In the genomic region with DNA sequence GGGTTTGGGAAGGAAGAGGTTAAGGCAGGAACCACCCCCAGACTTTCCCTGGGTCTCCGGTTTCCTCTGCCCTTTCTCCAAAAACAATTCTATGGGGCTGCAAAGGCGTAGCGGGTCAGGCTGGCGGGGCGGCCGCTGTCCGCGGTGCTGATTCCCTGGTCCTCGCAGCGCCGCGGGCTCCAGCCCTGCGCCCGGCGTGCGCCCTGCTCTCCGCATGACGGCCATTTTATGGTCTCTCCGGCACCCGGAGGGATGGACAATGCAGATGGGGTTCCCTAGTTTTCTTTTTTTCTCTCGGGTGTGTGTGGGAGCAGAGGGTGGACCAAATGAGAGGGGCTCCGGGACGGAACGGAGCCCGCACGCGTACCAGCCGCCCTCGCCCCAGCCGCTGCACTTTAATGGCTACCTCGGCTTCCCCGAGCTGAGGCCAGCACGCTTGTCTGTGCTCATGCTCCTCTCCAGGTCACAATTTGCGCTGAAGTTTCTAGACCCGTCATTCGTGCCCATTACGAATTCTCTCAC, we compare ENCODE assay signal across 1 cellular context.
TF ChIP-seq lines count a peak whose summit lies in the region.

No MANE protein-coding gene starts in this region.

TF ChIP-seq in H1, 55 proteins besides CTCF, POLR2A, EP300 and RAD21 (continued from another document):
- TF ChIP-seq CTBP2 (IDR thresholded peaks at IDR 0.05; ENCODE audit: borderline replicate concordance, insufficient read depth, insufficient read length, low read length) (peak; percentile 30), YY1 (IDR thresholded peaks at IDR 0.05; ENCODE audit: low read depth, low read length) (peak; percentile 95), TAF1 (IDR thresholded peaks at IDR 0.05; ENCODE audit: low read depth, low read length) (peak; percentile 57; the same call in 1 of the 2 replicates), TBP (IDR thresholded peaks at IDR 0.05; ENCODE audit: low read depth, low read length) (no peak), KDM1A (IDR thresholded peaks at IDR 0.05; ENCODE audit: borderline replicate concordance, low read length) (peak; percentile 63; the same call in 1 of the 2 replicates), SP4 (IDR thresholded peaks at IDR 0.05; ENCODE audit: low read length) (no peak), TAF7 (optimal IDR thresholded peaks at IDR 0.05; ENCODE audit: borderline replicate concordance, low read depth, low read length) (peak; percentile 48), BACH1 (IDR thresholded peaks at IDR 0.05; ENCODE audit: low read length) (no peak), CREB1 (IDR thresholded peaks at IDR 0.05) (no peak; the same call in 1 of the 2 replicates), SAP30 (IDR thresholded peaks at IDR 0.05; ENCODE audit: insufficient read depth, insufficient replicate concordance, low read length) (peak; percentile 30), RBBP5 (IDR thresholded peaks at IDR 0.05; ENCODE audit: borderline replicate concordance, low read depth, low read length) (peak; percentile 91), KDM4A (IDR thresholded peaks at IDR 0.05; ENCODE audit: low read depth, low read length, severe bottlenecking) (peak; percentile 92), TEAD4 (IDR thresholded peaks at IDR 0.05; ENCODE audit: low read depth, low read length) (peak; percentile 63; the same call in 1 of the 2 replicates), NRF1 (IDR thresholded peaks at IDR 0.05; ENCODE audit: low read depth, low read length) (no peak), ASH2L (IDR thresholded peaks at IDR 0.05; ENCODE audit: low read length) (peak; percentile 83), RXRA (IDR thresholded peaks at IDR 0.05; ENCODE audit: insufficient read depth, low read depth, low read length) (no peak), POU5F1 (IDR thresholded peaks at IDR 0.05; ENCODE audit: low read depth, low read length) (no peak), JUN (IDR thresholded peaks at IDR 0.05; ENCODE audit: low read depth, low read length) (no peak), CHD1 (IDR thresholded peaks at IDR 0.05; ENCODE audit: low read depth, low read length) (no peak; the same call in 1 of the 2 replicates), CHD2 (IDR thresholded peaks at IDR 0.05; ENCODE audit: low read length) (no peak), GABPA (IDR thresholded peaks at IDR 0.05; ENCODE audit: borderline replicate concordance, insufficient read depth, low read length) (no peak), FOSL1 (IDR thresholded peaks at IDR 0.05; ENCODE audit: insufficient read depth, low read depth, low read length) (no peak), CBX5 (IDR thresholded peaks at IDR 0.05; ENCODE audit: low read depth, low read length) (no peak), GTF2F1 (IDR thresholded peaks at IDR 0.05; ENCODE audit: borderline replicate concordance, low read depth, low read length) (no peak), SIN3A (conservative IDR thresholded peaks at IDR 0.05 in 1 of 2, IDR thresholded peaks at IDR 0.05 in 1 of 2; ENCODE audit: low read depth in 1 of 2, low read length in 2 of 2) (peak; percentile 99), HDAC6 (IDR thresholded peaks at IDR 0.05; ENCODE audit: low read depth, low read length) (no peak), SP1 (IDR thresholded peaks at IDR 0.05; ENCODE audit: low read depth, low read length) (no peak), TCF12 (IDR thresholded peaks at IDR 0.05; ENCODE audit: low read depth, low read length) (no peak), MAFK (IDR thresholded peaks at IDR 0.05; ENCODE audit: low read depth, low read length) (no peak), SUZ12 (IDR thresholded peaks at IDR 0.05; ENCODE audit: low read length) (peak; percentile 28; the same call in 1 of the 2 replicates), PHF8 (conservative IDR thresholded peaks at IDR 0.05; ENCODE audit: low read depth, low read length) (0 out of 2 replicates have a peak, but pooled peaks have one; percentile 34), EZH2 (IDR thresholded peaks at IDR 0.05; ENCODE audit: low read depth, low read length, severe bottlenecking) (peak; percentile 28), KDM5A (IDR thresholded peaks at IDR 0.05; ENCODE audit: low read length) (no peak), CEBPB (IDR thresholded peaks at IDR 0.05; ENCODE audit: low read depth, low read length) (no peak), ZNF274 (IDR thresholded peaks at IDR 0.05; ENCODE audit: borderline replicate concordance, extremely low read depth, low read length) (no peak), HDAC2 (IDR thresholded peaks at IDR 0.05; ENCODE audit: borderline replicate concordance in 1 of 2, low read depth in 2 of 2, low read length in 2 of 2) (peak; percentile 74 to 97; a peak in 3 of 4 replicates), SP2 (IDR thresholded peaks at IDR 0.05; ENCODE audit: low read length) (no peak), JUND (IDR thresholded peaks at IDR 0.05; ENCODE audit: low read length) (no peak), RNF2 (IDR thresholded peaks at IDR 0.05; ENCODE audit: borderline replicate concordance, low read depth, low read length, missing control alignments, poor library complexity, severe bottlenecking) (no peak), RFX5 (IDR thresholded peaks at IDR 0.05; ENCODE audit: borderline replicate concordance, low read depth, low read length) (no peak), POLR2AphosphoS5 (IDR thresholded peaks at IDR 0.05; ENCODE audit: low read depth, low read length) (no peak), BRCA1 (IDR thresholded peaks at IDR 0.05; ENCODE audit: low read depth, low read length) (no peak), EGR1 (IDR thresholded peaks at IDR 0.05; ENCODE audit: borderline replicate concordance, low read depth, low read length) (peak; percentile 78), SRF (IDR thresholded peaks at IDR 0.05; ENCODE audit: low read depth, low read length) (no peak), SIRT6 (IDR thresholded peaks at IDR 0.05; ENCODE audit: low read length) (no peak), CBX8 (IDR thresholded peaks at IDR 0.05; ENCODE audit: borderline replicate concordance, low read depth, low read length) (no peak), SIX5 (IDR thresholded peaks at IDR 0.05; ENCODE audit: low read depth, low read length) (no peak), NANOG (IDR thresholded peaks at IDR 0.05; ENCODE audit: insufficient read depth, low read depth, low read length, poor library complexity, severe bottlenecking) (no peak)
- TF ChIP-seq, protein P1, sequence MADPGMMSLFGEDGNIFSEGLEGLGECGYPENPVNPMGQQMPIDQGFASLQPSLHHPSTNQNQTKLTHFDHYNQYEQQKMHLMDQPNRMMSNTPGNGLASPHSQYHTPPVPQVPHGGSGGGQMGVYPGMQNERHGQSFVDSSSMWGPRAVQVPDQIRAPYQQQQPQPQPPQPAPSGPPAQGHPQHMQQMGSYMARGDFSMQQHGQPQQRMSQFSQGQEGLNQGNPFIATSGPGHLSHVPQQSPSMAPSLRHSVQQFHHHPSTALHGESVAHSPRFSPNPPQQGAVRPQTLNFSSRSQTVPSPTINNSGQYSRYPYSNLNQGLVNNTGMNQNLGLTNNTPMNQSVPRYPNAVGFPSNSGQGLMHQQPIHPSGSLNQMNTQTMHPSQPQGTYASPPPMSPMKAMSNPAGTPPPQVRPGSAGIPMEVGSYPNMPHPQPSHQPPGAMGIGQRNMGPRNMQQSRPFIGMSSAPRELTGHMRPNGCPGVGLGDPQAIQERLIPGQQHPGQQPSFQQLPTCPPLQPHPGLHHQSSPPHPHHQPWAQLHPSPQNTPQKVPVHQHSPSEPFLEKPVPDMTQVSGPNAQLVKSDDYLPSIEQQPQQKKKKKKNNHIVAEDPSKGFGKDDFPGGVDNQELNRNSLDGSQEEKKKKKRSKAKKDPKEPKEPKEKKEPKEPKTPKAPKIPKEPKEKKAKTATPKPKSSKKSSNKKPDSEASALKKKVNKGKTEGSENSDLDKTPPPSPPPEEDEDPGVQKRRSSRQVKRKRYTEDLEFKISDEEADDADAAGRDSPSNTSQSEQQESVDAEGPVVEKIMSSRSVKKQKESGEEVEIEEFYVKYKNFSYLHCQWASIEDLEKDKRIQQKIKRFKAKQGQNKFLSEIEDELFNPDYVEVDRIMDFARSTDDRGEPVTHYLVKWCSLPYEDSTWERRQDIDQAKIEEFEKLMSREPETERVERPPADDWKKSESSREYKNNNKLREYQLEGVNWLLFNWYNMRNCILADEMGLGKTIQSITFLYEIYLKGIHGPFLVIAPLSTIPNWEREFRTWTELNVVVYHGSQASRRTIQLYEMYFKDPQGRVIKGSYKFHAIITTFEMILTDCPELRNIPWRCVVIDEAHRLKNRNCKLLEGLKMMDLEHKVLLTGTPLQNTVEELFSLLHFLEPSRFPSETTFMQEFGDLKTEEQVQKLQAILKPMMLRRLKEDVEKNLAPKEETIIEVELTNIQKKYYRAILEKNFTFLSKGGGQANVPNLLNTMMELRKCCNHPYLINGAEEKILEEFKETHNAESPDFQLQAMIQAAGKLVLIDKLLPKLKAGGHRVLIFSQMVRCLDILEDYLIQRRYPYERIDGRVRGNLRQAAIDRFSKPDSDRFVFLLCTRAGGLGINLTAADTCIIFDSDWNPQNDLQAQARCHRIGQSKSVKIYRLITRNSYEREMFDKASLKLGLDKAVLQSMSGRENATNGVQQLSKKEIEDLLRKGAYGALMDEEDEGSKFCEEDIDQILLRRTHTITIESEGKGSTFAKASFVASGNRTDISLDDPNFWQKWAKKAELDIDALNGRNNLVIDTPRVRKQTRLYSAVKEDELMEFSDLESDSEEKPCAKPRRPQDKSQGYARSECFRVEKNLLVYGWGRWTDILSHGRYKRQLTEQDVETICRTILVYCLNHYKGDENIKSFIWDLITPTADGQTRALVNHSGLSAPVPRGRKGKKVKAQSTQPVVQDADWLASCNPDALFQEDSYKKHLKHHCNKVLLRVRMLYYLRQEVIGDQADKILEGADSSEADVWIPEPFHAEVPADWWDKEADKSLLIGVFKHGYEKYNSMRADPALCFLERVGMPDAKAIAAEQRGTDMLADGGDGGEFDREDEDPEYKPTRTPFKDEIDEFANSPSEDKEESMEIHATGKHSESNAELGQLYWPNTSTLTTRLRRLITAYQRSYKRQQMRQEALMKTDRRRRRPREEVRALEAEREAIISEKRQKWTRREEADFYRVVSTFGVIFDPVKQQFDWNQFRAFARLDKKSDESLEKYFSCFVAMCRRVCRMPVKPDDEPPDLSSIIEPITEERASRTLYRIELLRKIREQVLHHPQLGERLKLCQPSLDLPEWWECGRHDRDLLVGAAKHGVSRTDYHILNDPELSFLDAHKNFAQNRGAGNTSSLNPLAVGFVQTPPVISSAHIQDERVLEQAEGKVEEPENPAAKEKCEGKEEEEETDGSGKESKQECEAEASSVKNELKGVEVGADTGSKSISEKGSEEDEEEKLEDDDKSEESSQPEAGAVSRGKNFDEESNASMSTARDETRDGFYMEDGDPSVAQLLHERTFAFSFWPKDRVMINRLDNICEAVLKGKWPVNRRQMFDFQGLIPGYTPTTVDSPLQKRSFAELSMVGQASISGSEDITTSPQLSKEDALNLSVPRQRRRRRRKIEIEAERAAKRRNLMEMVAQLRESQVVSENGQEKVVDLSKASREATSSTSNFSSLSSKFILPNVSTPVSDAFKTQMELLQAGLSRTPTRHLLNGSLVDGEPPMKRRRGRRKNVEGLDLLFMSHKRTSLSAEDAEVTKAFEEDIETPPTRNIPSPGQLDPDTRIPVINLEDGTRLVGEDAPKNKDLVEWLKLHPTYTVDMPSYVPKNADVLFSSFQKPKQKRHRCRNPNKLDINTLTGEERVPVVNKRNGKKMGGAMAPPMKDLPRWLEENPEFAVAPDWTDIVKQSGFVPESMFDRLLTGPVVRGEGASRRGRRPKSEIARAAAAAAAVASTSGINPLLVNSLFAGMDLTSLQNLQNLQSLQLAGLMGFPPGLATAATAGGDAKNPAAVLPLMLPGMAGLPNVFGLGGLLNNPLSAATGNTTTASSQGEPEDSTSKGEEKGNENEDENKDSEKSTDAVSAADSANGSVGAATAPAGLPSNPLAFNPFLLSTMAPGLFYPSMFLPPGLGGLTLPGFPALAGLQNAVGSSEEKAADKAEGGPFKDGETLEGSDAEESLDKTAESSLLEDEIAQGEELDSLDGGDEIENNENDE (IDR thresholded peaks at IDR 0.05; ENCODE audit: insufficient replicate concordance, low read length): no peak
- TF ChIP-seq, protein P2, sequence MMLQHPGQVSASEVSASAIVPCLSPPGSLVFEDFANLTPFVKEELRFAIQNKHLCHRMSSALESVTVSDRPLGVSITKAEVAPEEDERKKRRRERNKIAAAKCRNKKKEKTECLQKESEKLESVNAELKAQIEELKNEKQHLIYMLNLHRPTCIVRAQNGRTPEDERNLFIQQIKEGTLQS (IDR thresholded peaks at IDR 0.05; ENCODE audit: insufficient read depth, low read depth, low read length): no peak
- TF ChIP-seq, protein P3, sequence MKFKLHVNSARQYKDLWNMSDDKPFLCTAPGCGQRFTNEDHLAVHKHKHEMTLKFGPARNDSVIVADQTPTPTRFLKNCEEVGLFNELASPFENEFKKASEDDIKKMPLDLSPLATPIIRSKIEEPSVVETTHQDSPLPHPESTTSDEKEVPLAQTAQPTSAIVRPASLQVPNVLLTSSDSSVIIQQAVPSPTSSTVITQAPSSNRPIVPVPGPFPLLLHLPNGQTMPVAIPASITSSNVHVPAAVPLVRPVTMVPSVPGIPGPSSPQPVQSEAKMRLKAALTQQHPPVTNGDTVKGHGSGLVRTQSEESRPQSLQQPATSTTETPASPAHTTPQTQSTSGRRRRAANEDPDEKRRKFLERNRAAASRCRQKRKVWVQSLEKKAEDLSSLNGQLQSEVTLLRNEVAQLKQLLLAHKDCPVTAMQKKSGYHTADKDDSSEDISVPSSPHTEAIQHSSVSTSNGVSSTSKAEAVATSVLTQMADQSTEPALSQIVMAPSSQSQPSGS (IDR thresholded peaks at IDR 0.05; ENCODE audit: low read length): no peak
- TF ChIP-seq, protein P4, sequence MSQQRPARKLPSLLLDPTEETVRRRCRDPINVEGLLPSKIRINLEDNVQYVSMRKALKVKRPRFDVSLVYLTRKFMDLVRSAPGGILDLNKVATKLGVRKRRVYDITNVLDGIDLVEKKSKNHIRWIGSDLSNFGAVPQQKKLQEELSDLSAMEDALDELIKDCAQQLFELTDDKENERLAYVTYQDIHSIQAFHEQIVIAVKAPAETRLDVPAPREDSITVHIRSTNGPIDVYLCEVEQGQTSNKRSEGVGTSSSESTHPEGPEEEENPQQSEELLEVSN (IDR thresholded peaks at IDR 0.05): peak; percentile 52; the same call in 1 of the 2 replicates
- TF ChIP-seq, protein P5, sequence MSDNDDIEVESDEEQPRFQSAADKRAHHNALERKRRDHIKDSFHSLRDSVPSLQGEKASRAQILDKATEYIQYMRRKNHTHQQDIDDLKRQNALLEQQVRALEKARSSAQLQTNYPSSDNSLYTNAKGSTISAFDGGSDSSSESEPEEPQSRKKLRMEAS (IDR thresholded peaks at IDR 0.05): peak; percentile 84; the same call in 1 of the 2 replicates
